8 cellular contexts compared by ENCODE assay signal in the genomic region with DNA sequence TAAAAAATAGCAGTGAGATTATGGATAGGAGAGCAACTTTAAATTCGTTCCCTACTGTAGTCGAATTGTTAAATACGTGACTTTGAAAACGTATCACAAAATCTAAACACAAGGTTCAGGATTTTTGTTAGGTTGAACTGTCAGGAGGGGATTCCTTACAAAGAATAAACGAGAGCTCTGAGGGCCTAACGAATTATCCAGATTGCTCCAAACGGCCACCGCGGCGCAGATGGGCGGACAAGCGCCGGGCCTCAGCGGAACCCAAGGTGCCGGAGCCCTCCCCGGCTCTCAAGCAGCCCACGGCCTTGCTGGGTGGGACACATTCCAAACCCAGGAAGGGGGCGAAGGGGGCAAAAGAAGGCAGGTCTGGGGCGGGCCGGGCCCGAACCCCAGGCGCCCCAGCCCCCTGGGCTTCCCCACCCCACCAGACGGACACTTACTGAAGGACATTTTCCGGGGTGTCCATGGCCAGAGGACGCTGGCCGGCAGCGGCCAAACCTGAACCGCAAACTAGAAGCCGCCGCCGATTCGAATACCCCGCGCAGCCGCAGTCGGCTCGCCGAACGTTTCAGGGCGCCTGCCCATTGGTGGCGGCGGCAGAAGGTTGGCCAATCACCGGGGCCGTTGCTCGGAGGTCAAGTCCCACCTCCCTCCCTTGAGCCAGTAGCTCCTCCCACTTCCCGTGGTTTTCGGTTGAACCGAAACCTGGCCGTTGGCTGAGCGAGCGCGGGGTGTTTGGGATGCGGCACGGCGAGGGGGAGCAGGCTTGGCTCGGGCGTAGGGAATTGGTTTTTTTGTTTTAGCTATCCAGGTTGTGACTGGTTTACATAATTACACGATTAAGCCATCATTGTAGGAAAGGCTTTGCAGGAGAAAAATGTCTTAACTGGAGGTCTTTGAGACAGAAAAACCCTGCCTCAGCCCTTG. TPM values are rescaled to one million over a fixed set of nuclear protein-coding genes. Genes with fewer than 3 reads are reported as not detected.
A peak's percentile ranks its signal among the peaks of the same experiment; 100 is the strongest.
DNase-seq lines count a peak whose midpoint lies in the region; ATAC-seq and TF ChIP-seq lines count a peak whose summit lies in the region.

Gene BUB1, minus strand, starts transcription at position 534 of the 927 bp plus-strand sequence. Its CDS starts 68 bp downstream, at position 466.

- H3K4me3 ChIP-seq in GM06990 (replicated peaks; ENCODE audit: low read depth, low read length) = peak within 1 kb of the TSS; percentile 80
- peak within 1 kb of the TSS; percentile 82 for H3K4me3 ChIP-seq in thoracic aorta

- H3K4me1 Mint-ChIP-seq in activated naive CD4-positive, alpha-beta T cell treated with anti-CD3 and anti-CD28 coated beads, Interleukin-2, amount 50 U/mL, for 24 hours = peaks cover 16% of the 10 kb centered on the region

- TF ChIP-seq CTCF in GM06990 (IDR thresholded peaks at IDR 0.05; ENCODE audit: insufficient read depth, low read length, poor library complexity, severe bottlenecking) (no peak), omental fat pad (IDR thresholded peaks at IDR 0.05) (no peak), thoracic aorta (IDR thresholded peaks at IDR 0.05) (no peak)

- no peaks in the 10 kb centered on the region for H3K9me3 Mint-ChIP-seq in activated naive CD4-positive, alpha-beta T cell treated with anti-CD3 and anti-CD28 coated beads, Interleukin-2, amount 50 U/mL, for 24 hours

- H3K27me3 ChIP-seq in GM06990 (replicated peaks; ENCODE audit: control insufficient read depth, insufficient read depth, low read length) (no peaks in the 10 kb centered on the region), thoracic aorta (replicated peaks; ENCODE audit: insufficient read depth) (no peaks in the 10 kb centered on the region)

- peaks cover 2 to 17% of the 10 kb centered on the region in 2 donors for H3K4me1 ChIP-seq in thoracic aorta (ENCODE audit: control insufficient read depth in 1 of 2, low read depth in 2 of 2)

- ATAC-seq in HG02588 (IDR thresholded peaks at IDR 0.05; ENCODE audit: unreplicated experiment) (peak; percentile 71), SK-N-SH treated with all-trans-retinoic acid at 6 μM for 48 hours (peak; percentile 94), omental fat pad (ENCODE audit: low FRiP score) (peak; percentile 100), thoracic aorta (ENCODE audit: insufficient number of reproducible peaks, low FRiP score, low read depth) (peak; percentile 99)

- H3K36me3 Mint-ChIP-seq in activated naive CD4-positive, alpha-beta T cell treated with anti-CD3 and anti-CD28 coated beads, Interleukin-2, amount 50 U/mL, for 24 hours = no peaks in the 10 kb centered on the region

- no peaks in the 10 kb centered on the region for H3K27me3 Mint-ChIP-seq in activated naive CD4-positive, alpha-beta T cell treated with anti-CD3 and anti-CD28 coated beads, Interleukin-2, amount 50 U/mL, for 24 hours

- DNase-seq in GM06990 (ENCODE audit: extremely low read depth, insufficient read length) = peak; percentile 94
- DNase-seq in NCI-H1092 (lab: John Stamatoyannopoulos, UW) = peak; percentile 93
- peak; percentile 73 for DNase-seq in glomerular endothelial cell (ENCODE audit: extremely low read depth, low read depth, low spot score)
- peak; percentile 81 for DNase-seq in omental fat pad (ENCODE audit: low spot score)
- peak; percentile 81 for DNase-seq in thoracic aorta (ENCODE audit: low spot score)

- H3K36me3 ChIP-seq in GM06990 (ENCODE audit: control insufficient read depth, insufficient read depth, low read length) (peaks cover 4% of the 10 kb centered on the region), thoracic aorta (no peaks in the 10 kb centered on the region)

- no peaks in the 10 kb centered on the region for H3K9me3 ChIP-seq in thoracic aorta

- H3K27ac Mint-ChIP-seq in activated naive CD4-positive, alpha-beta T cell treated with anti-CD3 and anti-CD28 coated beads, Interleukin-2, amount 50 U/mL, for 24 hours = peak within 1 kb of the TSS; percentile 78

- H3K4me3 Mint-ChIP-seq in activated naive CD4-positive, alpha-beta T cell treated with anti-CD3 and anti-CD28 coated beads, Interleukin-2, amount 50 U/mL, for 24 hours = peak within 1 kb of the TSS; percentile 91

- H3K27ac ChIP-seq in thoracic aorta = peak within 1 kb of the TSS; percentile 84 to 89

TF ChIP-seq in SK-N-SH treated with all-trans-retinoic acid at 6 μM for 48 hours, 23 proteins besides CTCF, POLR2A, EP300 and RAD21:
- TF ChIP-seq RARB (CRISPR knock-in tag; IDR thresholded peaks at IDR 0.05) = no peak
- TF ChIP-seq ZC3H10 (CRISPR knock-in tag; IDR thresholded peaks at IDR 0.05) = no peak
- TF ChIP-seq PPARA (CRISPR knock-in tag; IDR thresholded peaks at IDR 0.05; ENCODE audit: borderline replicate concordance) = no peak
- TF ChIP-seq ZFP3 (CRISPR knock-in tag; IDR thresholded peaks at IDR 0.05) = no peak
- TF ChIP-seq, protein P1, sequence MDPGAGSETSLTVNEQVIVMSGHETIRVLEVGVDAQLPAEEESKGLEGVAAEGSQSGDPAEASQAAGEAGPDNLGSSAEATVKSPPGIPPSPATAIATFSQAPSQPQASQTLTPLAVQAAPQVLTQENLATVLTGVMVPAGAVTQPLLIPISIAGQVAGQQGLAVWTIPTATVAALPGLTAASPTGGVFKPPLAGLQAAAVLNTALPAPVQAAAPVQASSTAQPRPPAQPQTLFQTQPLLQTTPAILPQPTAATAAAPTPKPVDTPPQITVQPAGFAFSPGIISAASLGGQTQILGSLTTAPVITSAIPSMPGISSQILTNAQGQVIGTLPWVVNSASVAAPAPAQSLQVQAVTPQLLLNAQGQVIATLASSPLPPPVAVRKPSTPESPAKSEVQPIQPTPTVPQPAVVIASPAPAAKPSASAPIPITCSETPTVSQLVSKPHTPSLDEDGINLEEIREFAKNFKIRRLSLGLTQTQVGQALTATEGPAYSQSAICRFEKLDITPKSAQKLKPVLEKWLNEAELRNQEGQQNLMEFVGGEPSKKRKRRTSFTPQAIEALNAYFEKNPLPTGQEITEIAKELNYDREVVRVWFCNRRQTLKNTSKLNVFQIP (CRISPR knock-in tag; IDR thresholded peaks at IDR 0.05; ENCODE audit: borderline replicate concordance, low read depth) = no peak
- TF ChIP-seq SNAI2 (CRISPR knock-in tag; IDR thresholded peaks at IDR 0.05) = no peak
- no peak for TF ChIP-seq ARNTL (CRISPR knock-in tag; IDR thresholded peaks at IDR 0.05; ENCODE audit: borderline replicate concordance, low read depth)
- TF ChIP-seq CSRNP3 (CRISPR knock-in tag; IDR thresholded peaks at IDR 0.05) = no peak
- no peak for TF ChIP-seq CREB5 (CRISPR knock-in tag; IDR thresholded peaks at IDR 0.05; ENCODE audit: low read depth)

RNA-seq across cellular contexts. Expression of gene BUB1, which starts in this region (rescaled TPM):
- total RNA-seq in glomerular endothelial cell (7.0 and 11.5 TPM in 2 replicates), omental fat pad (1 to 10 TPM in 2 of 4 donors, under 1 TPM in 2; 0.25 to 3.7 (median 1.4) TPM), thoracic aorta (under 1 TPM; 0.27 to 0.49 TPM)

Comparison
In these comparisons a context has a peak if more than half of its experiments do, and no peak if none do; other contexts are left out.
1. Peak in every context shown above with its lines: DNase-seq, ATAC-seq, H3K4me3 ChIP-seq and H3K27ac ChIP-seq.
2. Peak in DNase-seq, ATAC-seq, H3K4me3 ChIP-seq and H3K27ac ChIP-seq in thoracic aorta; RNA of the gene not detected or under 1 TPM.